Comparison of ENCODE assay signal across 24 cellular contexts in the genomic region with DNA sequence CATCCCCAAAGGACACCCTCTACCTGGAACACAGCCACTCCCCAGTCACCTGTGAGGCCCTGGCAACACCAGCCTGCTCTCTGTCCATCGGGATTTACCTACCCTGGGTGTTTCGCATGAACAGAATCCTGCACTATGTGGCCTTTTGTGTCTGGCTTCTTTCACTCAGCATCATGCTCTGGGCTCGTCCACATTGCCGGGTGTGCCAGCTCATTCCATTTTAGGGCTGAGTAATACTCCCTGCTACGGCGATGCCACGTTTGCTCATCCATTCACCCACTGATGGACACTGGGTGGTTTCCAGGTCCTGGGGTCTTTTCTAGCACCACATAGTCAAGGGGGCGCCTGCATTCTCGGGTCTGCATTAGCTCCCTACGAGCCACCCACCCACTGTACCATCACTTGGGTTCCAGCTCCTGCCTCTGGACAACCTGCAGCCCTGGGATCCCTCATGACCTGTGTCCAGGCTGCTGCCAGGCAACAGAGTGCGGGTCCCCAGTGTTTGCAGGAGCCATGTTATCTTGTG. TPM values are rescaled to one million over a fixed set of nuclear protein-coding genes. Genes with fewer than 3 reads are reported as not detected.
"Had no signal": no experiment of that assay in that cellular context is flagged by ENCODE, and none has a peak within 500 bp of the region (broad histone marks: within the 10 kb centered on the region; RNA-seq: fewer than 3 reads in every experiment).

No MANE protein-coding gene starts in this region.

- H3K27me3 Mint-ChIP-seq: stimulated activated naive CD8-positive, alpha-beta T cell treated with anti-CD3 and anti-CD28 coated beads, Interleukin-15, Interleukin-2, amounts not matched to agents 100 ng/mL and 50 ng/mL, for 24 hours had no signal

- H3K27ac Mint-ChIP-seq: activated CD8-positive, alpha-beta T cell treated with anti-CD3 and anti-CD28 coated beads, Interleukin-2, amount 10 ng/mL, durations not matched to agents 7 days and 5 days; activated naive CD8-positive, alpha-beta T cell; activated T-cell treated with anti-CD3 and anti-CD28 coated beads, Interleukin-2, amount 50 U/mL, for 72 hours; dendritic cell treated with granulocyte-macrophage colony-stimulating factor and Interleukin-4, amounts not matched to agents 40 ng/mL and 50 ng/mL, for 4 days; effector memory CD8-positive, alpha-beta T cell; naive thymus-derived CD8-positive, alpha-beta T cell; progenitor cell of endocrine pancreas; stimulated activated naive CD8-positive, alpha-beta T cell treated with anti-CD3 and anti-CD28 coated beads, Interleukin-15, Interleukin-2, amounts not matched to agents 100 ng/mL and 50 ng/mL, for 24 hours; T-helper 17 cell; WTC11 had no signal

- H3K4me3 Mint-ChIP-seq: activated CD8-positive, alpha-beta T cell treated with anti-CD3 and anti-CD28 coated beads, Interleukin-2, amount 10 ng/mL, durations not matched to agents 7 days and 5 days; activated naive CD8-positive, alpha-beta T cell; activated T-cell treated with anti-CD3 and anti-CD28 coated beads, Interleukin-2, amount 50 U/mL, for 72 hours; brain; dendritic cell treated with granulocyte-macrophage colony-stimulating factor and Interleukin-4, amounts not matched to agents 40 ng/mL and 50 ng/mL, for 4 days; effector memory CD8-positive, alpha-beta T cell; naive thymus-derived CD8-positive, alpha-beta T cell; stimulated activated naive CD8-positive, alpha-beta T cell treated with anti-CD3 and anti-CD28 coated beads, Interleukin-15, Interleukin-2, amounts not matched to agents 100 ng/mL and 50 ng/mL, for 24 hours; T-helper 17 cell; type B pancreatic cell; WTC11 had no signal

- H3K79me2 ChIP-seq: hepatocyte had no signal

- FAIRE-seq: small intestine had no signal

- H3K36me3 Mint-ChIP-seq: activated naive CD8-positive, alpha-beta T cell; type B pancreatic cell had no signal

- H3K27ac ChIP-seq: hepatocyte, suprapubic skin had no signal

- H3K4me3 ChIP-seq: hepatocyte, mucosa of descending colon, suprapubic skin had no signal

- DNase-seq: activated CD4-positive, alpha-beta T cell treated with anti-CD3 and anti-CD28 coated beads for 48 hours; activated CD8-positive, alpha-beta memory T cell treated with anti-CD3 and anti-CD28 coated beads, Interleukin-2, amount 50 U/mL, for 4 hours; activated CD8-positive, alpha-beta T cell treated with anti-CD3 and anti-CD28 coated beads, Interleukin-2, amount 10 ng/mL, durations not matched to agents 7 days and 5 days; activated gamma-delta T cell treated with Interleukin-2 at 50 U/mL for 16 hours; activated T-cell treated with anti-CD3 and anti-CD28 coated beads, Interleukin-2, amount 50 U/mL, for 72 hours; amniotic stem cell; effector memory CD8-positive, alpha-beta T cell; erythroblast; islet precursor cell; mucosa of descending colon; naive thymus-derived CD8-positive, alpha-beta T cell; right cardiac atrium; small intestine; T-helper 17 cell had no signal

- H3K9me3 ChIP-seq: suprapubic skin had no signal

- H3K4me2 ChIP-seq: hepatocyte had no signal

- H3K4me1 Mint-ChIP-seq: naive thymus-derived CD8-positive, alpha-beta T cell had no signal

- H3K4me1 ChIP-seq: suprapubic skin had no signal

- H3K36me3 ChIP-seq: suprapubic skin had no signal

- H2AFZ ChIP-seq: hepatocyte had no signal

RNA-seq across cellular contexts. Expression of a gene that starts 22.0 kb away (rescaled TPM):
- total RNA-seq: activated CD8-positive, alpha-beta T cell treated with anti-CD3 and anti-CD28 coated beads, Interleukin-2, amount 10 ng/mL, durations not matched to agents 7 days and 5 days; activated T-cell treated with anti-CD3 and anti-CD28 coated beads, Interleukin-2, amount 50 U/mL, for 72 hours; left lobe of liver; naive thymus-derived CD8-positive, alpha-beta T cell; suprapubic skin; T-helper 17 cell had no signal
- polyA plus RNA-seq: naive thymus-derived CD8-positive, alpha-beta T cell had no signal
